In genomic region chr9:79763861-79764260, GRCh38 we compare ENCODE assay signal across 18 cellular contexts.
DNase-seq lines count a peak whose midpoint lies in the region; ATAC-seq and TF ChIP-seq lines count a peak whose summit lies in the region.
"Had no signal": no experiment of that assay in that cellular context is flagged by ENCODE, and none has a peak within 500 bp of the region (broad histone marks: within the 10 kb centered on the region; RNA-seq: fewer than 3 reads in every experiment).

No MANE protein-coding gene starts in this region.

- H3K27ac ChIP-seq in brain microvascular endothelial cell (peak overlapping the region; percentile 13), psoas muscle (no peak overlapping the region)
- H3K27ac ChIP-seq: C4-2B, RWPE1 had no signal

- DNase-seq in DMS79 treated with DMSO at 0.1 percent for 48 hours (lab: John Stamatoyannopoulos, UW), result peak; percentile 24
- peak; percentile 42 for DNase-seq in M059J (ENCODE audit: low read depth)
- DNase-seq in brain microvascular endothelial cell, result no peak
- peak; percentile 16 to 54 for DNase-seq in psoas muscle
- DNase-seq in effector CD8-positive, alpha-beta T cell (lab: John Stamatoyannopoulos, UW), result no peak
- DNase-seq: activated CD4-positive, alpha-beta T cell treated with anti-CD3 and anti-CD28 coated beads for 1 hour; activated CD8-positive, alpha-beta memory T cell treated with anti-CD3 and anti-CD28 coated beads, Interleukin-2, amount 50 U/mL, for 4 hours; activated naive CD4-positive, alpha-beta T cell treated with Interleukin-2 at 50 U/mL for 16 hours; H9; immature natural killer cell; NCI-H1092 treated with DMSO at 0.1 percent for 48 hours; NCI-H526 treated with DMSO at 0.1 percent for 48 hours; small intestine; stimulated activated naive B cell treated with anti-CD40 and anti-IgM and Interleukin-4, amounts not matched to agents 10 μg/mL and 1 μg/mL and 100 μg/mL, for 72 hours had no signal

- WGBS in psoas muscle, 3 donors, result 60 to 78% (median 65%) methylated on average over 5 of the region's 5 CpGs

- H3K9me3 ChIP-seq in psoas muscle, result no peaks in the 10 kb centered on the region

- H3K36me3 ChIP-seq in brain microvascular endothelial cell (replicated peaks) (no peaks in the 10 kb centered on the region), psoas muscle (ENCODE audit: insufficient read depth in 1 of 2, low read depth in 1 of 2) (no peaks in the 10 kb centered on the region)

- intact Hi-C loops in psoas muscle (cut with DNase I), result no loop called here

- TF ChIP-seq CTCF in brain microvascular endothelial cell (IDR thresholded peaks at IDR 0.05; ENCODE audit: low read depth, low read length, missing control alignments) (no peak), psoas muscle (IDR thresholded peaks at IDR 0.05) (no peak)

- in situ Hi-C loops in brain microvascular endothelial cell (cut with HindIII; ENCODE audit: low pct_ligation_motif_present, low sequenced_read_pairs), result no loop called here

- ATAC-seq in psoas muscle (no peak), HG02852 (IDR thresholded peaks at IDR 0.05; ENCODE audit: unreplicated experiment) (no peak), GM21576 (IDR thresholded peaks at IDR 0.05; ENCODE audit: unreplicated experiment) (no peak)
- ATAC-seq: stimulated activated naive B cell treated with anti-CD40 and anti-IgM and Interleukin-4, amounts not matched to agents 10 μg/mL and 1 μg/mL and 100 μg/mL, for 72 hours had no signal

- H3K4me1 ChIP-seq in psoas muscle, result no peaks in the 10 kb centered on the region

- H3K27me3 ChIP-seq in brain microvascular endothelial cell (replicated peaks) (no peaks in the 10 kb centered on the region), psoas muscle (ENCODE audit: insufficient read depth in 3 of 3, low read length in 2 of 3) (peaks cover 0 to 2% (median 0%) of the 10 kb centered on the region in 3 donors)

- H3K4me3 ChIP-seq in brain microvascular endothelial cell (ENCODE audit: low read depth, low read length), result no peak overlapping the region
- no peak overlapping the region for H3K4me3 ChIP-seq in psoas muscle

Comparison
In these comparisons a context has a peak if more than half of its experiments do, and no peak if none do; other contexts are left out.
1. DNase-seq: peak in DMS79 treated with DMSO at 0.1 percent for 48 hours (single experiment), M059J (single experiment) and psoas muscle (2 of 2); none in brain microvascular endothelial cell (single experiment) and effector CD8-positive, alpha-beta T cell (single experiment).